2 cellular contexts compared by ENCODE assay signal in the genomic region with DNA sequence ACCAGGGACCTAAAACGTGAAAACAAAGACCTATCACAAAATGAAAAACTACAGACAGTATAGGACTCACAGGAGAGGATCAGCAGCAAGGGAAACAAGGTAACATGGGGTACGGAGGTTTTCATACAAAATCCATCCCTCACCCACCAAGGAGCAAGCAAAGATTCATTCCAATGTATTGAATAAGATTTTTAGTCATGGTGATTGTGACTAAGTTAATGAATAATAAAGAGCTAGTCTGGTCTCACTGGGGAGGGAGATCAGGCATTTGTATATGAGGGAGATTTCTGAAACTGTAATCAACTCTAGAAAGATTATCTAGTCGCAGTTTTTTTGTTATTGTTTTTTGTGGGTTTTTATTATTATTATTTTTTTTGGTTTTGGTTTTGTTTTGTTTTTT.
TF ChIP-seq lines count a peak whose summit lies in the region.

No MANE protein-coding gene starts in this region.

TF ChIP-seq in SK-N-SH, 30 proteins besides CTCF, POLR2A, EP300 and RAD21:
- TF ChIP-seq, protein P1, sequence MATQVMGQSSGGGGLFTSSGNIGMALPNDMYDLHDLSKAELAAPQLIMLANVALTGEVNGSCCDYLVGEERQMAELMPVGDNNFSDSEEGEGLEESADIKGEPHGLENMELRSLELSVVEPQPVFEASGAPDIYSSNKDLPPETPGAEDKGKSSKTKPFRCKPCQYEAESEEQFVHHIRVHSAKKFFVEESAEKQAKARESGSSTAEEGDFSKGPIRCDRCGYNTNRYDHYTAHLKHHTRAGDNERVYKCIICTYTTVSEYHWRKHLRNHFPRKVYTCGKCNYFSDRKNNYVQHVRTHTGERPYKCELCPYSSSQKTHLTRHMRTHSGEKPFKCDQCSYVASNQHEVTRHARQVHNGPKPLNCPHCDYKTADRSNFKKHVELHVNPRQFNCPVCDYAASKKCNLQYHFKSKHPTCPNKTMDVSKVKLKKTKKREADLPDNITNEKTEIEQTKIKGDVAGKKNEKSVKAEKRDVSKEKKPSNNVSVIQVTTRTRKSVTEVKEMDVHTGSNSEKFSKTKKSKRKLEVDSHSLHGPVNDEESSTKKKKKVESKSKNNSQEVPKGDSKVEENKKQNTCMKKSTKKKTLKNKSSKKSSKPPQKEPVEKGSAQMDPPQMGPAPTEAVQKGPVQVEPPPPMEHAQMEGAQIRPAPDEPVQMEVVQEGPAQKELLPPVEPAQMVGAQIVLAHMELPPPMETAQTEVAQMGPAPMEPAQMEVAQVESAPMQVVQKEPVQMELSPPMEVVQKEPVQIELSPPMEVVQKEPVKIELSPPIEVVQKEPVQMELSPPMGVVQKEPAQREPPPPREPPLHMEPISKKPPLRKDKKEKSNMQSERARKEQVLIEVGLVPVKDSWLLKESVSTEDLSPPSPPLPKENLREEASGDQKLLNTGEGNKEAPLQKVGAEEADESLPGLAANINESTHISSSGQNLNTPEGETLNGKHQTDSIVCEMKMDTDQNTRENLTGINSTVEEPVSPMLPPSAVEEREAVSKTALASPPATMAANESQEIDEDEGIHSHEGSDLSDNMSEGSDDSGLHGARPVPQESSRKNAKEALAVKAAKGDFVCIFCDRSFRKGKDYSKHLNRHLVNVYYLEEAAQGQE (IDR thresholded peaks at IDR 0.05; ENCODE audit: low read depth, low read length): no peak
- TF ChIP-seq TEAD4 (IDR thresholded peaks at IDR 0.05; ENCODE audit: borderline replicate concordance, insufficient read depth) (no peak), ELF1 (IDR thresholded peaks at IDR 0.05) (no peak), MXI1 (IDR thresholded peaks at IDR 0.05; ENCODE audit: low read depth, low read length) (no peak), TCF12 (IDR thresholded peaks at IDR 0.05) (no peak), RCOR1 (IDR thresholded peaks at IDR 0.05; ENCODE audit: low read length) (no peak), YY1 (IDR thresholded peaks at IDR 0.05; ENCODE audit: low read depth) (no peak), POLR2AphosphoS5 (IDR thresholded peaks at IDR 0.05; ENCODE audit: low read depth, low read length) (no peak), FOXM1 (IDR thresholded peaks at IDR 0.05; ENCODE audit: low read depth) (no peak), NFIC (IDR thresholded peaks at IDR 0.05; ENCODE audit: borderline replicate concordance) (no peak), TAF1 (IDR thresholded peaks at IDR 0.05; ENCODE audit: borderline replicate concordance, low read depth, low read length) (no peak), EZH2phosphoT487 (IDR thresholded peaks at IDR 0.05; ENCODE audit: borderline replicate concordance, low read depth) (no peak), GATA2 (CRISPR knock-in tag; IDR thresholded peaks at IDR 0.05) (no peak)
- TF ChIP-seq, protein P2, sequence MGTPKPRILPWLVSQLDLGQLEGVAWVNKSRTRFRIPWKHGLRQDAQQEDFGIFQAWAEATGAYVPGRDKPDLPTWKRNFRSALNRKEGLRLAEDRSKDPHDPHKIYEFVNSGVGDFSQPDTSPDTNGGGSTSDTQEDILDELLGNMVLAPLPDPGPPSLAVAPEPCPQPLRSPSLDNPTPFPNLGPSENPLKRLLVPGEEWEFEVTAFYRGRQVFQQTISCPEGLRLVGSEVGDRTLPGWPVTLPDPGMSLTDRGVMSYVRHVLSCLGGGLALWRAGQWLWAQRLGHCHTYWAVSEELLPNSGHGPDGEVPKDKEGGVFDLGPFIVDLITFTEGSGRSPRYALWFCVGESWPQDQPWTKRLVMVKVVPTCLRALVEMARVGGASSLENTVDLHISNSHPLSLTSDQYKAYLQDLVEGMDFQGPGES (IDR thresholded peaks at IDR 0.05; ENCODE audit: low read depth, low read length): no peak
- TF ChIP-seq, protein P3, sequence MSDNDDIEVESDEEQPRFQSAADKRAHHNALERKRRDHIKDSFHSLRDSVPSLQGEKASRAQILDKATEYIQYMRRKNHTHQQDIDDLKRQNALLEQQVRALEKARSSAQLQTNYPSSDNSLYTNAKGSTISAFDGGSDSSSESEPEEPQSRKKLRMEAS (IDR thresholded peaks at IDR 0.05; ENCODE audit: low read depth): no peak
- TF ChIP-seq, protein P4, sequence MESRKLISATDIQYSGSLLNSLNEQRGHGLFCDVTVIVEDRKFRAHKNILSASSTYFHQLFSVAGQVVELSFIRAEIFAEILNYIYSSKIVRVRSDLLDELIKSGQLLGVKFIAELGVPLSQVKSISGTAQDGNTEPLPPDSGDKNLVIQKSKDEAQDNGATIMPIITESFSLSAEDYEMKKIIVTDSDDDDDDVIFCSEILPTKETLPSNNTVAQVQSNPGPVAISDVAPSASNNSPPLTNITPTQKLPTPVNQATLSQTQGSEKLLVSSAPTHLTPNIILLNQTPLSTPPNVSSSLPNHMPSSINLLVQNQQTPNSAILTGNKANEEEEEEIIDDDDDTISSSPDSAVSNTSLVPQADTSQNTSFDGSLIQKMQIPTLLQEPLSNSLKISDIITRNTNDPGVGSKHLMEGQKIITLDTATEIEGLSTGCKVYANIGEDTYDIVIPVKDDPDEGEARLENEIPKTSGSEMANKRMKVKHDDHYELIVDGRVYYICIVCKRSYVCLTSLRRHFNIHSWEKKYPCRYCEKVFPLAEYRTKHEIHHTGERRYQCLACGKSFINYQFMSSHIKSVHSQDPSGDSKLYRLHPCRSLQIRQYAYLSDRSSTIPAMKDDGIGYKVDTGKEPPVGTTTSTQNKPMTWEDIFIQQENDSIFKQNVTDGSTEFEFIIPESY (IDR thresholded peaks at IDR 0.05; ENCODE audit: borderline replicate concordance, low read depth): no peak

TF ChIP-seq in SK-N-SH treated with all-trans-retinoic acid at 6 μM for 48 hours, 23 proteins besides CTCF, POLR2A, EP300 and RAD21:
- no peak for TF ChIP-seq ZC3H10 (CRISPR knock-in tag; IDR thresholded peaks at IDR 0.05)
